Comparison of ENCODE assay signal across 17 cellular contexts in the genomic region with DNA sequence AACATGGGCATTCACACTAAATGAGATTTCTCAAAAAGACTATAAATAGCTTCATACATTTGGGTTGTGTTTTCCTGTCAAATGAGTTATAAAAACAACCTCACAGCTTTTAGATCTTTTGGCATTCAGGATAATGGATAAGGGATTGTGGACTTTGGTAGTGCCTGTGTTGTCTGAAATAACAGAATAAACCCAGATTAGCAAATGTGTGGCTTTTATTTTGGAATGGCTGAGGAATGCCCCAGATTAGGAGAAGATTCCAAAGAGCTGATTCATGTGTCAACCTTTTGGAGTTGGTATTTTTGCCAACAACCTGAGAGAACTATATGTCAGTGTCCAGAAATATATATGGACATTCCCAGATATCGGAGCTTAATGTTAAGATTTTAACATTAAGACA.
A peak's percentile ranks its signal among the peaks of the same experiment; 100 is the strongest.
DNase-seq lines count a peak whose midpoint lies in the region; ATAC-seq and TF ChIP-seq lines count a peak whose summit lies in the region.
"Had no signal": no experiment of that assay in that cellular context is flagged by ENCODE, and none has a peak within 500 bp of the region (broad histone marks: within the 10 kb centered on the region; RNA-seq: fewer than 3 reads in every experiment).

No MANE protein-coding gene starts in this region.

- ATAC-seq in left cardiac atrium: peak; percentile 25 to 61
- no peak for ATAC-seq in Right ventricle myocardium inferior
- ATAC-seq in right lobe of liver: peak; percentile 70 to 82 (median 78)
- ATAC-seq in aorta (ENCODE audit: low FRiP score): peak; percentile 28
- no peak for ATAC-seq in GM18511 (IDR thresholded peaks at IDR 0.05; ENCODE audit: unreplicated experiment)
- ATAC-seq: A549 had no signal

- H3K27ac Mint-ChIP-seq in progenitor cell of endocrine pancreas: no peak overlapping the region
- H3K27ac Mint-ChIP-seq: CD4-positive, alpha-beta T cell had no signal

- intact Hi-C loops in left cardiac atrium (cut with DNase I): no loop called here
- intact Hi-C loops in Right ventricle myocardium inferior (cut with DNase I): no loop called here
- intact Hi-C loops in right lobe of liver (cut with DNase I): no loop called here
- intact Hi-C loops in aorta (cut with DNase I): loop anchor here (5.0 to 10.0 kb wide), 4 partner anchors 120 to 240 kb away; no protein-coding TSS in a partner anchor

- no peaks in the 10 kb centered on the region for H3K9me3 ChIP-seq in right lobe of liver
- H3K9me3 ChIP-seq in aorta (ENCODE audit: control insufficient read depth, low read length): no peaks in the 10 kb centered on the region
- H3K9me3 ChIP-seq: A549, HAP-1 had no signal

- peaks cover 18% of the 10 kb centered on the region for H3K4me1 Mint-ChIP-seq in progenitor cell of endocrine pancreas (ENCODE audit: low read depth)

- H3K27ac ChIP-seq in right lobe of liver: peak overlapping the region in 2 of 3 donors; percentile 57 to 58
- H3K27ac ChIP-seq in aorta (ENCODE audit: low read depth in 1 of 2, low read length in 2 of 2): peak overlapping the region in 1 of 2 donors; percentile 81
- H3K27ac ChIP-seq: 22Rv1, A549, C4-2B, GM23248 had no signal

- peaks cover under 1% of the 10 kb centered on the region for H3K9me3 Mint-ChIP-seq in progenitor cell of endocrine pancreas (ENCODE audit: low read depth)

- 39% methylated on average over 1 of the region's 1 CpG for WGBS in right lobe of liver (ENCODE audit: insufficient coverage, low coverage, low lambda C conversion rate, missing lambda C conversion rate)
- WGBS in aorta, 2 donors: 0 to 8% methylated on average over 1 of the region's 1 CpG

- DNase-seq in left cardiac atrium: no peak
- no peak for DNase-seq in Right ventricle myocardium inferior (ENCODE audit: missing footprints)
- peak; percentile 1 for DNase-seq in amniotic epithelial cell (ENCODE audit: low read depth)
- DNase-seq in right lobe of liver: no peak
- no peak for DNase-seq in aorta
- DNase-seq in progenitor cell of endocrine pancreas (ENCODE audit: low spot score, unreplicated experiment): no peak
- DNase-seq: AML-193; CD4-positive, alpha-beta T cell; DMS153; DMS79; GDM1; GM23248 had no signal

- H3K4me3 Mint-ChIP-seq in progenitor cell of endocrine pancreas (ENCODE audit: low read depth): no peak overlapping the region
- H3K4me3 Mint-ChIP-seq: CD4-positive, alpha-beta T cell had no signal

- peaks cover 52% of the 10 kb centered on the region for H3K27me3 Mint-ChIP-seq in progenitor cell of endocrine pancreas
- H3K27me3 Mint-ChIP-seq: CD4-positive, alpha-beta T cell had no signal

- no peaks in the 10 kb centered on the region for H3K36me3 ChIP-seq in right lobe of liver
- no peaks in the 10 kb centered on the region for H3K36me3 ChIP-seq in aorta (ENCODE audit: control insufficient read depth in 1 of 2, insufficient read depth in 2 of 2, low read length in 1 of 2)
- H3K36me3 ChIP-seq: HAP-1 had no signal

- H3K4me1 ChIP-seq in right lobe of liver (peaks cover 0 to 25% (median 5%) of the 10 kb centered on the region in 4 donors), aorta (ENCODE audit: control insufficient read depth in 1 of 2, insufficient read depth in 2 of 2, low read length in 2 of 2) (peaks cover 2 to 16% of the 10 kb centered on the region in 2 donors)
- H3K4me1 ChIP-seq: A549, HAP-1 had no signal

- no peak for TF ChIP-seq POLR2A in right lobe of liver (IDR thresholded peaks at IDR 0.05)

- H3K36me3 Mint-ChIP-seq in progenitor cell of endocrine pancreas (ENCODE audit: insufficient read depth): no peaks in the 10 kb centered on the region

- H3K4me3 ChIP-seq in right lobe of liver (peak overlapping the region in 1 of 3 donors; percentile 9), aorta (ENCODE audit: low read length in 2 of 2) (no peak overlapping the region)
- H3K4me3 ChIP-seq: A549, GM23248, HAP-1 had no signal

- TF ChIP-seq CTCF in right lobe of liver (IDR thresholded peaks at IDR 0.05) (no peak), progenitor cell of endocrine pancreas (IDR thresholded peaks at IDR 0.05; ENCODE audit: unreplicated experiment) (no peak)

- H3K27me3 ChIP-seq in right lobe of liver (no peaks in the 10 kb centered on the region), aorta (ENCODE audit: control insufficient read depth in 1 of 2, insufficient read depth in 2 of 2, low read length in 1 of 2) (no peaks in the 10 kb centered on the region)

Comparison
In these comparisons a context has a peak if more than half of its experiments do, and no peak if none do; other contexts are left out.
1. ATAC-seq: peak in left cardiac atrium (2 of 2), right lobe of liver (4 of 4) and aorta (single experiment); none in Right ventricle myocardium inferior (single experiment) and GM18511 (single experiment).
2. intact Hi-C loops: an anchor here in aorta (5.0 to 10.0 kb wide); none called in left cardiac atrium, Right ventricle myocardium inferior and right lobe of liver.